ENCODE assay signal across 7 cellular contexts in genomic region chr22:43639228-43639948, GRCh38.
"Had no signal": no experiment of that assay in that cellular context is flagged by ENCODE, and none has a peak within 500 bp of the region (broad histone marks: within the 10 kb centered on the region; RNA-seq: fewer than 3 reads in every experiment).

No MANE protein-coding gene starts in this region.

- H3K4me2 ChIP-seq: KMS-11 had no signal

- H3K4me3 Mint-ChIP-seq: IgD-negative memory B cell had no signal

- H3K27ac ChIP-seq: HL-60, KMS-11 had no signal

- H3K4me1 Mint-ChIP-seq: IgD-negative memory B cell had no signal

- H3K9ac ChIP-seq: KMS-11 had no signal

- DNase-seq: IMR-90, KBM-7, KG1 had no signal

- H3K36me3 Mint-ChIP-seq: IgD-negative memory B cell had no signal

- FAIRE-seq: HTR-8/SVneo had no signal

- H3K27ac Mint-ChIP-seq: IgD-negative memory B cell had no signal
